ENCODE assay signal across 8 cellular contexts in genomic region chr1:6148497-6149241, GRCh38. TPM values are rescaled to one million over a fixed set of nuclear protein-coding genes. Genes with fewer than 3 reads are reported as not detected.
DNase-seq lines count a peak whose midpoint lies in the region; ATAC-seq and TF ChIP-seq lines count a peak whose summit lies in the region.

No MANE protein-coding gene starts in this region.

- intact Hi-C loops in CD4-positive, alpha-beta T cell (cut with DNase I, micrococcal nuclease): no loop called here
- intact Hi-C loops in ovary (cut with DNase I): no loop called here
- intact Hi-C loops in upper lobe of right lung (cut with DNase I): no loop called here

- peaks cover 8% of the 10 kb centered on the region for H3K27me3 Mint-ChIP-seq in CD4-positive, alpha-beta T cell
- peaks cover 7% of the 10 kb centered on the region for H3K27me3 Mint-ChIP-seq in activated CD8-positive, alpha-beta memory T cell treated with anti-CD3 and anti-CD28 coated beads, Interleukin-2, amount 10 ng/mL, durations not matched to agents 7 days and 5 days
- H3K27me3 Mint-ChIP-seq in endodermal cell (ENCODE audit: insufficient read depth): peaks cover 26% of the 10 kb centered on the region

- peak; percentile 40 to 70 (median 54) for DNase-seq in CD4-positive, alpha-beta T cell
- peak; percentile 81 for DNase-seq in NCI-H1092 (lab: John Stamatoyannopoulos, UW)
- DNase-seq in activated CD8-positive, alpha-beta memory T cell treated with anti-CD3 and anti-CD28 coated beads, Interleukin-2, amount 10 ng/mL, durations not matched to agents 7 days and 5 days: peak; percentile 70
- DNase-seq in endodermal cell: peak; percentile 97
- DNase-seq in ovary: peak; percentile 25 to 61 (median 52)
- peak; percentile 79 for DNase-seq in upper lobe of right lung

- H3K9ac ChIP-seq in endodermal cell (ENCODE audit: extremely low read depth, low read length, poor library complexity, severe bottlenecking): no peak overlapping the region

- TF ChIP-seq CTCF in CD4-positive, alpha-beta T cell (IDR thresholded peaks at IDR 0.05): no peak
- TF ChIP-seq CTCF in endodermal cell (conservative IDR thresholded peaks at IDR 0.05) (peak; percentile 19), ovary (IDR thresholded peaks at IDR 0.05) (no peak), upper lobe of right lung (IDR thresholded peaks at IDR 0.05) (no peak)

- no peak overlapping the region for H3K27ac Mint-ChIP-seq in CD4-positive, alpha-beta T cell
- H3K27ac Mint-ChIP-seq in activated CD8-positive, alpha-beta memory T cell treated with anti-CD3 and anti-CD28 coated beads, Interleukin-2, amount 10 ng/mL, durations not matched to agents 7 days and 5 days: no peak overlapping the region
- no peak overlapping the region for H3K27ac Mint-ChIP-seq in endodermal cell

- no peak for TF ChIP-seq POLR2A in ovary (IDR thresholded peaks at IDR 0.05)

- no peaks in the 10 kb centered on the region for H3K9me3 ChIP-seq in CD4-positive, alpha-beta T cell (ENCODE audit: control insufficient read depth, low read length)
- H3K9me3 ChIP-seq in endodermal cell (ENCODE audit: control insufficient read depth, low read length) (no peaks in the 10 kb centered on the region), ovary (no peaks in the 10 kb centered on the region), upper lobe of right lung (no peaks in the 10 kb centered on the region)

- no peaks in the 10 kb centered on the region for H3K36me3 Mint-ChIP-seq in CD4-positive, alpha-beta T cell (ENCODE audit: low read depth)
- no peaks in the 10 kb centered on the region for H3K36me3 Mint-ChIP-seq in activated CD8-positive, alpha-beta memory T cell treated with anti-CD3 and anti-CD28 coated beads, Interleukin-2, amount 10 ng/mL, durations not matched to agents 7 days and 5 days
- no peaks in the 10 kb centered on the region for H3K36me3 Mint-ChIP-seq in endodermal cell (ENCODE audit: low read depth)

- CTCF ChIA-PET in CD4-positive, alpha-beta T cell (lab: Charles Lee): no interaction called here
- CTCF ChIA-PET in activated CD8-positive, alpha-beta memory T cell treated with anti-CD3 and anti-CD28 coated beads, Interleukin-2, amount 10 ng/mL, durations not matched to agents 7 days and 5 days (lab: Charles Lee): no interaction called here

- H3K4me1 ChIP-seq in endodermal cell (ENCODE audit: control insufficient read depth, insufficient read depth, low read length): no peaks in the 10 kb centered on the region
- no peaks in the 10 kb centered on the region for H3K4me1 ChIP-seq in ovary (ENCODE audit: insufficient read depth)
- no peaks in the 10 kb centered on the region for H3K4me1 ChIP-seq in upper lobe of right lung

- H3K27ac ChIP-seq in CD4-positive, alpha-beta T cell (ENCODE audit: low read depth, low read length): no peak overlapping the region
- H3K27ac ChIP-seq in endodermal cell (ENCODE audit: low read depth, low read length) (no peak overlapping the region), ovary (no peak overlapping the region), upper lobe of right lung (no peak overlapping the region)

- peaks cover 11% of the 10 kb centered on the region for H3K27me3 ChIP-seq in CD4-positive, alpha-beta T cell (ENCODE audit: control insufficient read depth, insufficient read depth, low read length)
- H3K27me3 ChIP-seq in endodermal cell (ENCODE audit: control insufficient read depth, insufficient read depth, low read length, poor library complexity, severe bottlenecking): peaks cover 27% of the 10 kb centered on the region
- no peaks in the 10 kb centered on the region for H3K27me3 ChIP-seq in ovary
- peaks cover 37% of the 10 kb centered on the region for H3K27me3 ChIP-seq in upper lobe of right lung

- H3K9me3 Mint-ChIP-seq in CD4-positive, alpha-beta T cell: no peaks in the 10 kb centered on the region
- H3K9me3 Mint-ChIP-seq in activated CD8-positive, alpha-beta memory T cell treated with anti-CD3 and anti-CD28 coated beads, Interleukin-2, amount 10 ng/mL, durations not matched to agents 7 days and 5 days (ENCODE audit: low read depth): no peaks in the 10 kb centered on the region
- H3K9me3 Mint-ChIP-seq in endodermal cell: no peaks in the 10 kb centered on the region

- H3K36me3 ChIP-seq in endodermal cell (ENCODE audit: control insufficient read depth, insufficient read depth, low read length) (no peaks in the 10 kb centered on the region), ovary (no peaks in the 10 kb centered on the region), upper lobe of right lung (no peaks in the 10 kb centered on the region)

- H3K4me1 Mint-ChIP-seq in CD4-positive, alpha-beta T cell (ENCODE audit: low read depth): peaks cover 9% of the 10 kb centered on the region
- peaks cover 5% of the 10 kb centered on the region for H3K4me1 Mint-ChIP-seq in activated CD8-positive, alpha-beta memory T cell treated with anti-CD3 and anti-CD28 coated beads, Interleukin-2, amount 10 ng/mL, durations not matched to agents 7 days and 5 days
- peaks cover 1% of the 10 kb centered on the region for H3K4me1 Mint-ChIP-seq in endodermal cell

- 7 to 8% methylated on average over 7 to 53 of the region's 53 CpGs for WGBS in endodermal cell (ENCODE audit: insufficient coverage in 1 of 2, insufficient read length in 1 of 2), 2 experiments
- 2 to 3% (median 2%) methylated on average over 37 to 53 of the region's 53 CpGs for WGBS in ovary, 3 donors

- TF ChIP-seq EP300 in ovary (IDR thresholded peaks at IDR 0.05): no peak

- H3K4me3 Mint-ChIP-seq in CD4-positive, alpha-beta T cell: peak overlapping the region; percentile 66
- H3K4me3 Mint-ChIP-seq in activated CD8-positive, alpha-beta memory T cell treated with anti-CD3 and anti-CD28 coated beads, Interleukin-2, amount 10 ng/mL, durations not matched to agents 7 days and 5 days: no peak overlapping the region
- H3K4me3 Mint-ChIP-seq in endodermal cell: peak overlapping the region; percentile 38

- POLR2A ChIA-PET in CD4-positive, alpha-beta T cell (lab: Charles Lee): no interaction called here

- H3K4me3 ChIP-seq in endodermal cell (ENCODE audit: low read length) (peak overlapping the region; percentile 38), ovary (no peak overlapping the region), upper lobe of right lung (no peak overlapping the region)

- peak; percentile 97 for ATAC-seq in CD4-positive, alpha-beta T cell (ENCODE audit: poor library complexity)
- peak; percentile 92 for ATAC-seq in activated CD8-positive, alpha-beta memory T cell treated with anti-CD3 and anti-CD28 coated beads, Interleukin-2, amount 10 ng/mL, durations not matched to agents 7 days and 5 days
- peak; percentile 84 for ATAC-seq in upper lobe of right lung
- ATAC-seq in GM21825 (IDR thresholded peaks at IDR 0.05; ENCODE audit: unreplicated experiment): no peak
- no peak for ATAC-seq in GM21515 (IDR thresholded peaks at IDR 0.05; ENCODE audit: unreplicated experiment)

RNA-seq across cellular contexts. Expression of gene CHD5, which starts 31.5 kb away (rescaled TPM):
- total RNA-seq in CD4-positive, alpha-beta T cell: under 1 TPM; 0.25 to 0.34 TPM
- 1 to 10 TPM in 1 of 2 experiments, under 1 TPM in 1; 0.47 to 1.1 TPM for total RNA-seq in activated CD8-positive, alpha-beta memory T cell treated with anti-CD3 and anti-CD28 coated beads, Interleukin-2, amount 10 ng/mL, durations not matched to agents 7 days and 5 days
- total RNA-seq in endodermal cell: under 1 TPM; 0.40 to 0.69 TPM
- polyA plus RNA-seq in endodermal cell (2013, experiment 1 of 2): 0.36 TPM
- 0.46 TPM for polyA plus RNA-seq in endodermal cell (2013, experiment 2 of 2)
- total RNA-seq in ovary: under 1 TPM; under 0.01 to 0.54 (median 0.23) TPM
- polyA plus RNA-seq in ovary: under 1 TPM; 0.12 to 0.29 TPM
- total RNA-seq in upper lobe of right lung: 0.23 TPM

RNA-seq across cellular contexts. Expression of gene RPL22, which starts 50.7 kb away (rescaled TPM):
- 100 to 1,000 TPM; 620 to 652 TPM for total RNA-seq in CD4-positive, alpha-beta T cell
- total RNA-seq in activated CD8-positive, alpha-beta memory T cell treated with anti-CD3 and anti-CD28 coated beads, Interleukin-2, amount 10 ng/mL, durations not matched to agents 7 days and 5 days: 100 to 1,000 TPM; 229 to 287 TPM
- 100 to 1,000 TPM; 409 to 481 TPM for total RNA-seq in endodermal cell
- polyA plus RNA-seq in endodermal cell (2013, experiment 1 of 2): 367 TPM
- 324 TPM for polyA plus RNA-seq in endodermal cell (2013, experiment 2 of 2)
- total RNA-seq in ovary: 1,000 to 10,000 TPM in 1 of 7 donors, 100 to 1,000 TPM in 6; 379 to 1,097 (median 715) TPM
- polyA plus RNA-seq in ovary: 1,000 to 10,000 TPM in 1 of 2 donors, 100 to 1,000 TPM in 1; 619 to 2,062 TPM
- total RNA-seq in upper lobe of right lung: 308 TPM

RNA-seq across cellular contexts. Expression of gene RNF207, which starts 57.2 kb away (rescaled TPM):
- 1 to 10 TPM; 5.4 to 6.8 TPM for total RNA-seq in CD4-positive, alpha-beta T cell
- 10 to 100 TPM; 12.4 to 36.7 TPM for total RNA-seq in activated CD8-positive, alpha-beta memory T cell treated with anti-CD3 and anti-CD28 coated beads, Interleukin-2, amount 10 ng/mL, durations not matched to agents 7 days and 5 days
- 1 to 10 TPM; 4.8 to 7.7 TPM for total RNA-seq in endodermal cell
- polyA plus RNA-seq in endodermal cell (2013, experiment 1 of 2): 1.7 TPM
- 1.2 TPM for polyA plus RNA-seq in endodermal cell (2013, experiment 2 of 2)
- total RNA-seq in ovary: 10 to 100 TPM in 2 of 7 donors, 1 to 10 TPM in 5; 2.3 to 24.4 (median 7.8) TPM
- 1 to 10 TPM; 2.0 to 3.0 TPM for polyA plus RNA-seq in ovary
- 12.7 TPM for total RNA-seq in upper lobe of right lung

Comparison
In these comparisons a context has a peak if more than half of its experiments do, and no peak if none do; other contexts are left out.
1. ATAC-seq: peak in CD4-positive, alpha-beta T cell (single experiment), activated CD8-positive, alpha-beta memory T cell treated with anti-CD3 and anti-CD28 coated beads, Interleukin-2, amount 10 ng/mL, durations not matched to agents 7 days and 5 days (single experiment) and upper lobe of right lung (single experiment); none in GM21825 (single experiment) and GM21515 (single experiment).
2. Peak in every context shown above with its lines, with median percentiles within 50 percentile points of each other: DNase-seq.